33 cellular contexts compared by ENCODE assay signal in the genomic region with DNA sequence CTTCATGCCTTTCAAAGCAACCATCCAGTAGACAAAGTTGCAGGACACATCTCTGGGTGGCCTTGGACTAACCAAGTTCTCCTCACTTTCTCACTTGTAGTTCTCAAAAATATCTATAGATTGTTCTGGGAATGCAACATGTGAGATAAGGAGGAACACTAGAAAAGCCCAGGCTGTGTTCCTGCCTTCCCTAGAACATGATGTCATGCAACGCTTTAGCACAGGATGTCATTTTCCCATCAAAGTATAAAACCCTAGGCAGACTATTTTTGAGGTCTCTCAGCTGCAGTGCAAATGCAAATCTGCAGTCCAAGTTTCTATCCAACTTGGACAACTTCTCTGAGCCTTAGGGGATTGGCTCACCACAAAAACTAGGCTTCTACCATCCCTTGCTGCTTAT.
"Had no signal": no experiment of that assay in that cellular context is flagged by ENCODE, and none has a peak within 500 bp of the region (broad histone marks: within the 10 kb centered on the region; RNA-seq: fewer than 3 reads in every experiment).

No MANE protein-coding gene starts in this region.

- H3K4me3 Mint-ChIP-seq: naive B cell; naive thymus-derived CD8-positive, alpha-beta T cell; natural killer cell treated with Interleukin-12 subunit alpha and Interleukin-12 subunit beta and Interleukin-15 and Interleukin-18, amount 100 ng/mL, for 72 hours; nephron progenitor cell; neural crest cell; stimulated activated memory B cell treated with anti-CD40 and anti-IgM and Interleukin-4, amounts not matched to agents 10 μg/mL and 1 μg/mL and 100 μg/mL, for 72 hours; stimulated activated naive CD8-positive, alpha-beta T cell treated with anti-CD3 and anti-CD28 coated beads, Interleukin-15, amount 100 ng/mL, for 72 hours; type B pancreatic cell had no signal

- H3K4me1 Mint-ChIP-seq: naive B cell; naive thymus-derived CD8-positive, alpha-beta T cell; nephron progenitor cell; neural crest cell; stimulated activated memory B cell treated with anti-CD40 and anti-IgM and Interleukin-4, amounts not matched to agents 10 μg/mL and 1 μg/mL and 100 μg/mL, for 72 hours; stimulated activated naive CD8-positive, alpha-beta T cell treated with anti-CD3 and anti-CD28 coated beads, Interleukin-15, amount 100 ng/mL, for 72 hours had no signal

- H3K9me3 ChIP-seq: neutrophil, psoas muscle, spleen, suprapubic skin, testis, tibial artery, transverse colon, upper lobe of right lung, vagina had no signal

- ATAC-seq: naive thymus-derived CD8-positive, alpha-beta T cell; natural killer cell treated with Interleukin-12 subunit alpha and Interleukin-12 subunit beta and Interleukin-15 and Interleukin-18, amount 100 ng/mL, for 72 hours; psoas muscle; right cardiac atrium; sciatic nerve; stimulated activated memory B cell treated with anti-CD40 and anti-IgM and Interleukin-4, amounts not matched to agents 10 μg/mL and 1 μg/mL and 100 μg/mL, for 72 hours; stimulated activated naive CD8-positive, alpha-beta T cell treated with anti-CD3 and anti-CD28 coated beads, Interleukin-15, amount 100 ng/mL, for 72 hours; stimulated activated naive CD8-positive, alpha-beta T cell treated with anti-CD3 and anti-CD28 coated beads, Interleukin-15, Interleukin-2, amounts not matched to agents 100 U/mL and 50 U/mL, for 24 hours; upper lobe of right lung had no signal

- H2AFZ ChIP-seq: parathyroid adenoma had no signal

- H3K79me2 ChIP-seq: parathyroid adenoma had no signal

- DNase-seq: naive B cell; naive thymus-derived CD8-positive, alpha-beta T cell; nephron progenitor cell; nucleus accumbens; posterior cingulate gyrus; psoas muscle; right cardiac atrium; spleen; stimulated activated CD4-positive, alpha-beta T cell treated with anti-CD3 and anti-CD28 coated beads, Interleukin-12 subunit alpha, Interleukin-12 subunit beta, amount 100 ng/mL, for 4 hours; stimulated activated CD4-positive, alpha-beta T cell treated with anti-CD3 and anti-CD28 coated beads, Interleukin-1b, Interleukin-23, amount 100 ng/mL, for 48 hours; stimulated activated CD4-positive, alpha-beta T cell treated with anti-CD3 and anti-CD28 coated beads, Interleukin-4, amount 100 ng/mL, for 1 hour; stimulated activated CD4-positive, alpha-beta T cell treated with anti-CD3 and anti-CD28 coated beads, Interleukin-4, amount 100 ng/mL, for 4 hours; stimulated activated CD8-positive, alpha-beta memory T cell treated with anti-CD3 and anti-CD28 coated beads, Interleukin-4, amount 100 ng/mL, for 48 hours; stimulated activated naive CD4-positive, alpha-beta T cell; stimulated activated naive CD8-positive, alpha-beta T cell treated with anti-CD3 and anti-CD28 coated beads, Interleukin-15, amount 100 ng/mL, for 72 hours; stimulated activated naive CD8-positive, alpha-beta T cell treated with anti-CD3 and anti-CD28 coated beads, Interleukin-15, Interleukin-2, amounts not matched to agents 100 U/mL and 50 U/mL, for 24 hours; substantia nigra; testis; tibial artery; transverse colon; upper lobe of right lung had no signal

- H3K4me2 ChIP-seq: smooth muscle cell had no signal

- H3K9me3 Mint-ChIP-seq: nephron progenitor cell, type B pancreatic cell had no signal

- H3K9ac ChIP-seq: parathyroid adenoma had no signal

- H3K4me3 ChIP-seq: psoas muscle, skin epidermis, smooth muscle cell, spleen, suprapubic skin, testis, tibial artery, transverse colon, upper lobe of right lung, vagina had no signal

- H3K36me3 ChIP-seq: neutrophil, spleen, suprapubic skin, tibial artery, transverse colon, upper lobe of right lung, vagina had no signal

- H3K4me1 ChIP-seq: parathyroid adenoma, psoas muscle, spleen, suprapubic skin, testis, tibial artery, transverse colon, upper lobe of right lung, vagina had no signal

- H3K27me3 Mint-ChIP-seq: naive B cell; naive thymus-derived CD8-positive, alpha-beta T cell; natural killer cell treated with Interleukin-12 subunit alpha and Interleukin-12 subunit beta and Interleukin-15 and Interleukin-18, amount 100 ng/mL, for 72 hours; progenitor cell of endocrine pancreas; stimulated activated memory B cell treated with anti-CD40 and anti-IgM and Interleukin-4, amounts not matched to agents 10 μg/mL and 1 μg/mL and 100 μg/mL, for 72 hours; stimulated activated naive CD8-positive, alpha-beta T cell treated with anti-CD3 and anti-CD28 coated beads, Interleukin-15, amount 100 ng/mL, for 72 hours; type B pancreatic cell had no signal

- H3K27me3 ChIP-seq: neutrophil, spleen, suprapubic skin, testis, tibial artery, transverse colon, upper lobe of right lung, vagina had no signal

- H3K36me3 Mint-ChIP-seq: naive B cell; naive thymus-derived CD8-positive, alpha-beta T cell; natural killer cell treated with Interleukin-12 subunit alpha and Interleukin-12 subunit beta and Interleukin-15 and Interleukin-18, amount 100 ng/mL, for 72 hours; stimulated activated memory B cell treated with anti-CD40 and anti-IgM and Interleukin-4, amounts not matched to agents 10 μg/mL and 1 μg/mL and 100 μg/mL, for 72 hours; type B pancreatic cell had no signal

- H3K27ac ChIP-seq: neutrophil, parathyroid adenoma, psoas muscle, skin epidermis, spleen, suprapubic skin, testis, tibial artery, transverse colon, upper lobe of right lung, vagina had no signal

- H3K27ac Mint-ChIP-seq: naive B cell; naive thymus-derived CD8-positive, alpha-beta T cell; natural killer cell treated with Interleukin-12 subunit alpha and Interleukin-12 subunit beta and Interleukin-15 and Interleukin-18, amount 100 ng/mL, for 72 hours; progenitor cell of endocrine pancreas; stimulated activated memory B cell treated with anti-CD40 and anti-IgM and Interleukin-4, amounts not matched to agents 10 μg/mL and 1 μg/mL and 100 μg/mL, for 72 hours; stimulated activated naive CD8-positive, alpha-beta T cell treated with anti-CD3 and anti-CD28 coated beads, Interleukin-15, amount 100 ng/mL, for 72 hours; type B pancreatic cell had no signal
